ENCODE assay signal across 1 cellular context in the genomic region with DNA sequence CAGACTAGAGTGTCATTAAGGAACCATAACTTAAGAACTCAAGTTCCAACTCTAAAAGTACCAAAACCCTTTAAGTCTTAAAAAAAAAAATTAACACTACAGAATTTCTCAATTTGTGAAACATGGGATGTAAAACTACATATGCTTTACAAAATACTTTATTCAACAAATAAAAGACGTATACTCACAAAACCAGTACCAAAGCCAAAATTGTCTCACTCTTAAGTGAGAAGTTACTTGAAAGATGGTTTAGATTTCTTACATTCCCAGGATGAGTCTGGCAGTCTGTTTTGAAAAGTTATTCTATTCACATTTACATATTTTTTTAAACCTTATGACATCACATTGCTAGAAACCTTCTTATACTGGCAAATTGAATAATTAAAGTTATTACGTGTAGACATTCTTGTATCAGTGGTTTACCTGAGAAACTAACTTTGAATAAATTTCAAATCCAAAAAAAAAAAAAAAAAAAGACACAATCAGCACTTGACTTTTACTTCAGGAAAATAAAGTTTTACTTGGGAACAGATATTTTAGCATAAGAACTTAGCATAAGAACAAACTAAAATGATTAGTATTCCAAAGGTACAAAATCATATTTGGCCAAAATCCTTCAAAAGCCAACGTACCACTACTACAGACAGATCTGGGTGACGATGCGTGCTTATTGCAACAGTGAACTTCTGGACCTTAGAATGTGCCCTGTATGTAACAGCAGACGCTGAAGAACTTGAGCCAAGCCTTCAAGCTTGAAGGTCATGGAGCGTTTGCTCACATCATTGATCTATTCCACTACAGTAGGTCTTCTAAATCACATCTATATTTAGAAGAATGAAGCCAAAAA.
TF ChIP-seq lines count a peak whose summit lies in the region.

No MANE protein-coding gene starts in this region.

TF ChIP-seq in HEK293, 187 proteins besides CTCF, POLR2A, EP300 and RAD21 (continued from another document and continues in another):
- TF ChIP-seq, protein P1, sequence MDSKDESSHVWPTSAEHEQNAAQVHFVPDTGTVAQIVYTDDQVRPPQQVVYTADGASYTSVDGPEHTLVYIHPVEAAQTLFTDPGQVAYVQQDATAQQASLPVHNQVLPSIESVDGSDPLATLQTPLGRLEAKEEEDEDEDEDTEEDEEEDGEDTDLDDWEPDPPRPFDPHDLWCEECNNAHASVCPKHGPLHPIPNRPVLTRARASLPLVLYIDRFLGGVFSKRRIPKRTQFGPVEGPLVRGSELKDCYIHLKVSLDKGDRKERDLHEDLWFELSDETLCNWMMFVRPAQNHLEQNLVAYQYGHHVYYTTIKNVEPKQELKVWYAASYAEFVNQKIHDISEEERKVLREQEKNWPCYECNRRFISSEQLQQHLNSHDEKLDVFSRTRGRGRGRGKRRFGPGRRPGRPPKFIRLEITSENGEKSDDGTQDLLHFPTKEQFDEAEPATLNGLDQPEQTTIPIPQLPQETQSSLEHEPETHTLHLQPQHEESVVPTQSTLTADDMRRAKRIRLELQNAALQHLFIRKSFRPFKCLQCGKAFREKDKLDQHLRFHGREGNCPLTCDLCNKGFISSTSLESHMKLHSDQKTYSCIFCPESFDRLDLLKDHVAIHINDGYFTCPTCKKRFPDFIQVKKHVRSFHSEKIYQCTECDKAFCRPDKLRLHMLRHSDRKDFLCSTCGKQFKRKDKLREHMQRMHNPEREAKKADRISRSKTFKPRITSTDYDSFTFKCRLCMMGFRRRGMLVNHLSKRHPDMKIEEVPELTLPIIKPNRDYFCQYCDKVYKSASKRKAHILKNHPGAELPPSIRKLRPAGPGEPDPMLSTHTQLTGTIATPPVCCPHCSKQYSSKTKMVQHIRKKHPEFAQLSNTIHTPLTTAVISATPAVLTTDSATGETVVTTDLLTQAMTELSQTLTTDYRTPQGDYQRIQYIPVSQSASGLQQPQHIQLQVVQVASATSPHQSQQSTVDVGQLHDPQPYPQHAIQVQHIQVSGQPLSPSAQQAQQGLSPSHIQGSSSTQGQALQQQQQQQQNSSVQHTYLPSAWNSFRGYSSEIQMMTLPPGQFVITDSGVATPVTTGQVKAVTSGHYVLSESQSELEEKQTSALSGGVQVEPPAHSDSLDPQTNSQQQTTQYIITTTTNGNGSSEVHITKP (tag by site-specific recombination; IDR thresholded peaks at IDR 0.05): peak; percentile 28; the same call in 1 of the 2 replicates
- TF ChIP-seq, protein P2, sequence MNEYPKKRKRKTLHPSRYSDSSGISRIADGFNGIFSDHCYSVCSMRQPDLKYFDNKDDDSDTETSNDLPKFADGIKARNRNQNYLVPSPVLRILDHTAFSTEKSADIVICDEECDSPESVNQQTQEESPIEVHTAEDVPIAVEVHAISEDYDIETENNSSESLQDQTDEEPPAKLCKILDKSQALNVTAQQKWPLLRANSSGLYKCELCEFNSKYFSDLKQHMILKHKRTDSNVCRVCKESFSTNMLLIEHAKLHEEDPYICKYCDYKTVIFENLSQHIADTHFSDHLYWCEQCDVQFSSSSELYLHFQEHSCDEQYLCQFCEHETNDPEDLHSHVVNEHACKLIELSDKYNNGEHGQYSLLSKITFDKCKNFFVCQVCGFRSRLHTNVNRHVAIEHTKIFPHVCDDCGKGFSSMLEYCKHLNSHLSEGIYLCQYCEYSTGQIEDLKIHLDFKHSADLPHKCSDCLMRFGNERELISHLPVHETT (tag by site-specific recombination; IDR thresholded peaks at IDR 0.05): no peak
- TF ChIP-seq, protein P3, sequence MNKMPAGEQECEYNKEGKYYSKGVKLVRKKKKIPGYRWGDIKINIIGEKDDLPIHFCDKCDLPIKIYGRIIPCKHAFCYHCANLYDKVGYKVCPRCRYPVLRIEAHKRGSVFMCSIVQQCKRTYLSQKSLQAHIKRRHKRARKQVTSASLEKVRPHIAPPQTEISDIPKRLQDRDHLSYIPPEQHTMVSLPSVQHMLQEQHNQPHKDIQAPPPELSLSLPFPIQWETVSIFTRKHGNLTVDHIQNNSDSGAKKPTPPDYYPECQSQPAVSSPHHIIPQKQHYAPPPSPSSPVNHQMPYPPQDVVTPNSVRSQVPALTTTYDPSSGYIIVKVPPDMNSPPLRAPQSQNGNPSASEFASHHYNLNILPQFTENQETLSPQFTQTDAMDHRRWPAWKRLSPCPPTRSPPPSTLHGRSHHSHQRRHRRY (tag by site-specific recombination; IDR thresholded peaks at IDR 0.05): no peak
- TF ChIP-seq, protein P4, sequence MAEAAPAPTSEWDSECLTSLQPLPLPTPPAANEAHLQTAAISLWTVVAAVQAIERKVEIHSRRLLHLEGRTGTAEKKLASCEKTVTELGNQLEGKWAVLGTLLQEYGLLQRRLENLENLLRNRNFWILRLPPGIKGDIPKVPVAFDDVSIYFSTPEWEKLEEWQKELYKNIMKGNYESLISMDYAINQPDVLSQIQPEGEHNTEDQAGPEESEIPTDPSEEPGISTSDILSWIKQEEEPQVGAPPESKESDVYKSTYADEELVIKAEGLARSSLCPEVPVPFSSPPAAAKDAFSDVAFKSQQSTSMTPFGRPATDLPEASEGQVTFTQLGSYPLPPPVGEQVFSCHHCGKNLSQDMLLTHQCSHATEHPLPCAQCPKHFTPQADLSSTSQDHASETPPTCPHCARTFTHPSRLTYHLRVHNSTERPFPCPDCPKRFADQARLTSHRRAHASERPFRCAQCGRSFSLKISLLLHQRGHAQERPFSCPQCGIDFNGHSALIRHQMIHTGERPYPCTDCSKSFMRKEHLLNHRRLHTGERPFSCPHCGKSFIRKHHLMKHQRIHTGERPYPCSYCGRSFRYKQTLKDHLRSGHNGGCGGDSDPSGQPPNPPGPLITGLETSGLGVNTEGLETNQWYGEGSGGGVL (tag by site-specific recombination; IDR thresholded peaks at IDR 0.05): no peak
- TF ChIP-seq ZNF302 (tag by site-specific recombination; IDR thresholded peaks at IDR 0.05; ENCODE audit: low read depth) (no peak), ZNF660 (tag by site-specific recombination; IDR thresholded peaks at IDR 0.05) (peak; percentile 12; the same call in 1 of the 2 replicates), ZNF324 (tag by site-specific recombination; IDR thresholded peaks at IDR 0.05) (no peak; the same call in 1 of the 2 replicates), ZNF658 (tag by site-specific recombination; IDR thresholded peaks at IDR 0.05) (no peak), ZNF132 (tag by site-specific recombination; IDR thresholded peaks at IDR 0.05; ENCODE audit: borderline replicate concordance) (no peak), ZNF366 (tag by site-specific recombination; conservative IDR thresholded peaks at IDR 0.05) (no peak), ZNF274 (IDR thresholded peaks at IDR 0.05; ENCODE audit: low read length) (no peak), ZNF274 (tag by site-specific recombination; IDR thresholded peaks at IDR 0.05; ENCODE audit: borderline replicate concordance) (no peak), ZNF311 (tag by site-specific recombination; IDR thresholded peaks at IDR 0.05; ENCODE audit: borderline replicate concordance) (no peak), ZNF585B (tag by site-specific recombination; IDR thresholded peaks at IDR 0.05) (no peak), EGR2 (tag by site-specific recombination; IDR thresholded peaks at IDR 0.05; ENCODE audit: low read depth) (no peak), HOXD13 (CRISPR knock-in tag; IDR thresholded peaks at IDR 0.05; ENCODE audit: borderline replicate concordance) (no peak), ZBTB17 (tag by site-specific recombination; IDR thresholded peaks at IDR 0.05) (peak; percentile 75), ZNF23 (tag by site-specific recombination; IDR thresholded peaks at IDR 0.05; ENCODE audit: borderline replicate concordance) (no peak), ZNF654 (tag by site-specific recombination; IDR thresholded peaks at IDR 0.05; ENCODE audit: low read depth) (no peak), SP2 (tag by site-specific recombination; IDR thresholded peaks at IDR 0.05) (no peak), FEZF1 (tag by site-specific recombination; IDR thresholded peaks at IDR 0.05) (no peak), ZNF138 (tag by site-specific recombination; IDR thresholded peaks at IDR 0.05; ENCODE audit: borderline replicate concordance) (no peak), ZNF571 (tag by site-specific recombination; IDR thresholded peaks at IDR 0.05) (no peak), ZNF621 (tag by site-specific recombination; IDR thresholded peaks at IDR 0.05) (no peak), GLIS2 (tag by site-specific recombination; IDR thresholded peaks at IDR 0.05) (no peak), TRIM28 (IDR thresholded peaks at IDR 0.05; ENCODE audit: borderline replicate concordance, low read length) (no peak), SP7 (tag by site-specific recombination; IDR thresholded peaks at IDR 0.05) (no peak), ZNF629 (tag by site-specific recombination; IDR thresholded peaks at IDR 0.05) (peak; percentile 79), ZNF549 (tag by site-specific recombination; IDR thresholded peaks at IDR 0.05) (peak; percentile 77), REPIN1 (tag by site-specific recombination; IDR thresholded peaks at IDR 0.05; ENCODE audit: low read depth) (no peak), HOXA7 (CRISPR knock-in tag; IDR thresholded peaks at IDR 0.05; ENCODE audit: borderline replicate concordance) (no peak), ZNF175 (tag by site-specific recombination; IDR thresholded peaks at IDR 0.05) (no peak), ZNF558 (tag by site-specific recombination; IDR thresholded peaks at IDR 0.05) (no peak)
- TF ChIP-seq, protein P5, sequence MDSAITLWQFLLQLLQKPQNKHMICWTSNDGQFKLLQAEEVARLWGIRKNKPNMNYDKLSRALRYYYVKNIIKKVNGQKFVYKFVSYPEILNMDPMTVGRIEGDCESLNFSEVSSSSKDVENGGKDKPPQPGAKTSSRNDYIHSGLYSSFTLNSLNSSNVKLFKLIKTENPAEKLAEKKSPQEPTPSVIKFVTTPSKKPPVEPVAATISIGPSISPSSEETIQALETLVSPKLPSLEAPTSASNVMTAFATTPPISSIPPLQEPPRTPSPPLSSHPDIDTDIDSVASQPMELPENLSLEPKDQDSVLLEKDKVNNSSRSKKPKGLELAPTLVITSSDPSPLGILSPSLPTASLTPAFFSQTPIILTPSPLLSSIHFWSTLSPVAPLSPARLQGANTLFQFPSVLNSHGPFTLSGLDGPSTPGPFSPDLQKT (IDR thresholded peaks at IDR 0.05; ENCODE audit: borderline replicate concordance, low read depth, low read length): no peak
- TF ChIP-seq, protein P6, sequence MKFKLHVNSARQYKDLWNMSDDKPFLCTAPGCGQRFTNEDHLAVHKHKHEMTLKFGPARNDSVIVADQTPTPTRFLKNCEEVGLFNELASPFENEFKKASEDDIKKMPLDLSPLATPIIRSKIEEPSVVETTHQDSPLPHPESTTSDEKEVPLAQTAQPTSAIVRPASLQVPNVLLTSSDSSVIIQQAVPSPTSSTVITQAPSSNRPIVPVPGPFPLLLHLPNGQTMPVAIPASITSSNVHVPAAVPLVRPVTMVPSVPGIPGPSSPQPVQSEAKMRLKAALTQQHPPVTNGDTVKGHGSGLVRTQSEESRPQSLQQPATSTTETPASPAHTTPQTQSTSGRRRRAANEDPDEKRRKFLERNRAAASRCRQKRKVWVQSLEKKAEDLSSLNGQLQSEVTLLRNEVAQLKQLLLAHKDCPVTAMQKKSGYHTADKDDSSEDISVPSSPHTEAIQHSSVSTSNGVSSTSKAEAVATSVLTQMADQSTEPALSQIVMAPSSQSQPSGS (tag by site-specific recombination; IDR thresholded peaks at IDR 0.05; ENCODE audit: low read depth): peak; percentile 84
- TF ChIP-seq, protein P7, sequence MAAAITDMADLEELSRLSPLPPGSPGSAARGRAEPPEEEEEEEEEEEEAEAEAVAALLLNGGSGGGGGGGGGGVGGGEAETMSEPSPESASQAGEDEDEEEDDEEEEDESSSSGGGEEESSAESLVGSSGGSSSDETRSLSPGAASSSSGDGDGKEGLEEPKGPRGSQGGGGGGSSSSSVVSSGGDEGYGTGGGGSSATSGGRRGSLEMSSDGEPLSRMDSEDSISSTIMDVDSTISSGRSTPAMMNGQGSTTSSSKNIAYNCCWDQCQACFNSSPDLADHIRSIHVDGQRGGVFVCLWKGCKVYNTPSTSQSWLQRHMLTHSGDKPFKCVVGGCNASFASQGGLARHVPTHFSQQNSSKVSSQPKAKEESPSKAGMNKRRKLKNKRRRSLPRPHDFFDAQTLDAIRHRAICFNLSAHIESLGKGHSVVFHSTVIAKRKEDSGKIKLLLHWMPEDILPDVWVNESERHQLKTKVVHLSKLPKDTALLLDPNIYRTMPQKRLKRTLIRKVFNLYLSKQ (tag by site-specific recombination; IDR thresholded peaks at IDR 0.05; ENCODE audit: borderline replicate concordance): no peak
- TF ChIP-seq, protein P8, sequence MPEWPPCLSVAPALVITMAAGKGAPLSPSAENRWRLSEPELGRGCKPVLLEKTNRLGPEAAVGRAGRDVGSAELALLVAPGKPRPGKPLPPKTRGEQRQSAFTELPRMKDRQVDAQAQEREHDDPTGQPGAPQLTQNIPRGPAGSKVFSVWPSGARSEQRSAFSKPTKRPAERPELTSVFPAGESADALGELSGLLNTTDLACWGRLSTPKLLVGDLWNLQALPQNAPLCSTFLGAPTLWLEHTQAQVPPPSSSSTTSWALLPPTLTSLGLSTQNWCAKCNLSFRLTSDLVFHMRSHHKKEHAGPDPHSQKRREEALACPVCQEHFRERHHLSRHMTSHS (tag by site-specific recombination; IDR thresholded peaks at IDR 0.05): no peak
- TF ChIP-seq, protein P9, sequence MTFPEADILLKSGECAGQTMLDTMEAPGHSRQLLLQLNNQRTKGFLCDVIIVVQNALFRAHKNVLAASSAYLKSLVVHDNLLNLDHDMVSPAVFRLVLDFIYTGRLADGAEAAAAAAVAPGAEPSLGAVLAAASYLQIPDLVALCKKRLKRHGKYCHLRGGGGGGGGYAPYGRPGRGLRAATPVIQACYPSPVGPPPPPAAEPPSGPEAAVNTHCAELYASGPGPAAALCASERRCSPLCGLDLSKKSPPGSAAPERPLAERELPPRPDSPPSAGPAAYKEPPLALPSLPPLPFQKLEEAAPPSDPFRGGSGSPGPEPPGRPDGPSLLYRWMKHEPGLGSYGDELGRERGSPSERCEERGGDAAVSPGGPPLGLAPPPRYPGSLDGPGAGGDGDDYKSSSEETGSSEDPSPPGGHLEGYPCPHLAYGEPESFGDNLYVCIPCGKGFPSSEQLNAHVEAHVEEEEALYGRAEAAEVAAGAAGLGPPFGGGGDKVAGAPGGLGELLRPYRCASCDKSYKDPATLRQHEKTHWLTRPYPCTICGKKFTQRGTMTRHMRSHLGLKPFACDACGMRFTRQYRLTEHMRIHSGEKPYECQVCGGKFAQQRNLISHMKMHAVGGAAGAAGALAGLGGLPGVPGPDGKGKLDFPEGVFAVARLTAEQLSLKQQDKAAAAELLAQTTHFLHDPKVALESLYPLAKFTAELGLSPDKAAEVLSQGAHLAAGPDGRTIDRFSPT (tag by site-specific recombination; IDR thresholded peaks at IDR 0.05): no peak
- TF ChIP-seq, protein P10, sequence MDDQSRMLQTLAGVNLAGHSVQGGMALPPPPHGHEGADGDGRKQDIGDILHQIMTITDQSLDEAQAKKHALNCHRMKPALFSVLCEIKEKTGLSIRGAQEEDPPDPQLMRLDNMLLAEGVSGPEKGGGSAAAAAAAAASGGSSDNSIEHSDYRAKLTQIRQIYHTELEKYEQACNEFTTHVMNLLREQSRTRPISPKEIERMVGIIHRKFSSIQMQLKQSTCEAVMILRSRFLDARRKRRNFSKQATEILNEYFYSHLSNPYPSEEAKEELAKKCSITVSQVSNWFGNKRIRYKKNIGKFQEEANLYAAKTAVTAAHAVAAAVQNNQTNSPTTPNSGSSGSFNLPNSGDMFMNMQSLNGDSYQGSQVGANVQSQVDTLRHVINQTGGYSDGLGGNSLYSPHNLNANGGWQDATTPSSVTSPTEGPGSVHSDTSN (CRISPR knock-in tag; IDR thresholded peaks at IDR 0.05): no peak
